In genomic region chr19:6392219-6393073, GRCh38 we compare ENCODE assay signal across 8 cellular contexts. TPM values are rescaled to one million over a fixed set of nuclear protein-coding genes. Genes with fewer than 3 reads are reported as not detected.
DNase-seq lines count a peak whose midpoint lies in the region; ATAC-seq, FAIRE-seq and TF ChIP-seq lines count a peak whose summit lies in the region.

No MANE protein-coding gene starts in this region.

- H4K20me1 ChIP-seq in BLaER1 (peaks cover 8% of the 10 kb centered on the region; the same call in 1 of the 2 replicates), K562 (replicated peaks; ENCODE audit: control insufficient read depth, insufficient read depth, low read length) (no peaks in the 10 kb centered on the region)

- H3K9me1 ChIP-seq in K562 (ENCODE audit: control insufficient read depth, insufficient read depth, low read length), result no peaks in the 10 kb centered on the region

- H3K4me2 ChIP-seq in BLaER1 (peak overlapping the region; percentile 99), K562 (ENCODE audit: insufficient read depth, low read length) (peak overlapping the region; percentile 98)

- H3K9me3 ChIP-seq in BLaER1, result no peaks in the 10 kb centered on the region
- no peaks in the 10 kb centered on the region for H3K9me3 ChIP-seq in K562 (replicated peaks; ENCODE audit: control insufficient read depth, insufficient read depth, low read depth, low read length)
- no peaks in the 10 kb centered on the region for H3K9me3 ChIP-seq in mesodermal cell (ENCODE audit: control insufficient read depth, low read length)

- no peak for TF ChIP-seq RAD21 in K562 (CRISPR knock-in tag; conservative IDR thresholded peaks at IDR 0.05 in 1 of 2, IDR thresholded peaks at IDR 0.05 in 1 of 2)

- peaks cover 30% of the 10 kb centered on the region for H3K4me1 ChIP-seq in BLaER1
- H3K4me1 ChIP-seq in K562 (replicated peaks in 1 of 2; ENCODE audit: control insufficient read depth in 2 of 2, insufficient read depth in 2 of 2, low read length in 2 of 2), result peaks cover 8 to 27% of the 10 kb centered on the region in 2 experiments; a peak in 3 of 5 replicates
- H3K4me1 ChIP-seq in mesodermal cell (ENCODE audit: control insufficient read depth, insufficient read depth, low read length, poor library complexity, severe bottlenecking), result peaks cover 6% of the 10 kb centered on the region

- peak overlapping the region; percentile 89 for H3K9ac ChIP-seq in BLaER1
- peak overlapping the region; percentile 95 to 96 for H3K9ac ChIP-seq in K562 (ENCODE audit: insufficient read depth in 1 of 2, low read depth in 2 of 2, low read length in 2 of 2)

- POLR2A ChIA-PET in K562 (lab: Yijun Ruan, JAX), result interaction anchor here (1.0 to 1.3 kb wide), 6 partner anchors 13 to 31 kb away, joined by 3 to 5 read pairs (median 4); partner anchors contain the start of genes ALKBH7, CLPP and PSPN

- peaks cover 23% of the 10 kb centered on the region for H3K79me2 ChIP-seq in K562 (ENCODE audit: control insufficient read depth, insufficient read depth, low read length)

- FAIRE-seq in K562 (lab: Jason Lieb, UNC), result peak; percentile 40

- BruUV-seq in K562 (replicated peaks; lab: Mats Ljungman, UMichigan), result TSS peak; percentile 73

- in situ Hi-C loops in K562 (cut with MboI), result no loop called here

- H3K27me3 ChIP-seq in BLaER1 (no peaks in the 10 kb centered on the region), K562 (ENCODE audit: control insufficient read depth in 2 of 2, insufficient read depth in 2 of 2, low read length in 2 of 2) (no peaks in the 10 kb centered on the region)

- H3K27ac ChIP-seq in BLaER1 (peak overlapping the region; percentile 88), K562 (ENCODE audit: extremely low read depth, low read depth, low read length) (peak overlapping the region; percentile 87), mesodermal cell (ENCODE audit: low read depth, low read length, severe bottlenecking) (peak overlapping the region; percentile 98)

- peak overlapping the region; percentile 94 for H3K4me3 ChIP-seq in BLaER1
- H3K4me3 ChIP-seq in K562, result peak overlapping the region; percentile 87
- H3K4me3 ChIP-seq in mesodermal cell (ENCODE audit: extremely low read depth, insufficient read depth, low read length, poor library complexity, severe bottlenecking), result peak overlapping the region; percentile 88

- peak; percentile 3 for ATAC-seq in HG03280 (IDR thresholded peaks at IDR 0.05; ENCODE audit: unreplicated experiment)
- ATAC-seq in K562, result peak; percentile 5

- intact Hi-C loops in K562 (cut with micrococcal nuclease), result no loop called here

- no peak for TF ChIP-seq EP300 in K562 (IDR thresholded peaks at IDR 0.05; ENCODE audit: low read length)

- H3K36me3 ChIP-seq in BLaER1 (peaks cover 44% of the 10 kb centered on the region), K562 (ENCODE audit: control insufficient read depth, insufficient read depth, low read length) (peaks cover 39% of the 10 kb centered on the region; the same call in 2 of the 3 replicates), mesodermal cell (ENCODE audit: control insufficient read depth, insufficient read depth, low read length) (peaks cover 43% of the 10 kb centered on the region)

- peak in 3 of 4 experiments; percentile 32 to 45 (median 33) for DNase-seq in K562 (ENCODE audit: extremely low read depth in 1 of 4, low spot score in 3 of 4)
- no peak for DNase-seq in NCI-H2107 treated with DMSO at 0.1 percent for 48 hours (lab: John Stamatoyannopoulos, UW; ENCODE audit: unreplicated experiment)
- DNase-seq in activated CD8-positive, alpha-beta memory T cell treated with anti-CD3 and anti-CD28 coated beads, Interleukin-2, amount 50 U/mL, for 4 hours, result no peak
- DNase-seq in HK-2 (ENCODE audit: unreplicated experiment), result no peak
- DNase-seq in hippocampal formation (lab: John Stamatoyannopoulos, UW), result no peak

- peak overlapping the region; percentile 100 for H2AFZ ChIP-seq in K562 (ENCODE audit: low read depth, low read length)

- no peak for TF ChIP-seq CTCF in K562 (IDR thresholded peaks at IDR 0.05 in 2 of 3, conservative IDR thresholded peaks at IDR 0.05 in 1 of 3; ENCODE audit: insufficient read depth in 2 of 3, low read depth in 1 of 3, low read length in 3 of 3)

- no peak for TF ChIP-seq POLR2A in K562 (conservative IDR thresholded peaks at IDR 0.05)

- CTCF ChIA-PET in K562 (lab: Yijun Ruan, JAX; ENCODE audit: low intra/inter-chr PET ratio), result no interaction called here

- WGBS in K562 (ENCODE audit: insufficient coverage, low coverage, missing lambda C conversion rate), result 2% methylated on average over 30 of the region's 30 CpGs
- WGBS in mesodermal cell (ENCODE audit: insufficient coverage in 2 of 2), 2 experiments, result 1 to 7% methylated on average over 19 to 27 of the region's 30 CpGs

RNA-seq across cellular contexts. Expression of gene GTF2F1, which starts 0.5 kb away (rescaled TPM):
- total RNA-seq in K562 (2011; cell fraction: chromatin; rRNA removed; ENCODE audit: low replicate concordance), result 19.4 and 44.5 TPM in 2 replicates
- 26.5 and 29.9 TPM in 2 replicates for total RNA-seq in K562 (2011; cell fraction: nucleolus; rRNA removed)
- total RNA-seq in K562 (2011; cell fraction: nucleoplasm; rRNA removed), result 20.7 and 21.6 TPM in 2 replicates
- total RNA-seq in K562 (2014; rRNA removed) (75.4 and 81.6 TPM in 2 replicates), K562 (2014; rRNA removed; fragmentation: Illumina TruSeq; extraction: Trizol) (30.3 TPM in 2 replicates), K562 (2015; rRNA removed; fragmentation: Illumina TruSeq; extraction: Trizol) (73.5 and 79.1 TPM in 2 replicates), K562 (2021) (58.9 and 71.7 TPM in 2 replicates)
- polyA plus RNA-seq in K562 (2011; rRNA removed) (34.9 and 47.9 TPM in 2 replicates), K562 (2014; fragmentation: Illumina TruSeq; extraction: Trizol) (68.4 and 85.9 TPM in 2 replicates), K562 (2014; fragmentation: Nextera tagmentation; extraction: Ambion mirVana) (1 to 10 TPM; 4.7 to 6.3 TPM), K562 (2014; rRNA removed) (66.0 and 68.7 TPM in 2 replicates)
- 52.9 and 70.5 TPM in 2 replicates for polyA plus RNA-seq in K562 (2011; cell fraction: cytosol; rRNA removed)
- polyA plus RNA-seq in K562 (2011; cell fraction: nucleus; rRNA removed), result 25.6 and 38.6 TPM in 2 replicates
- polyA plus RNA-seq in K562 (2012), result 74.1 and 80.2 TPM in 2 replicates
- 28.2 and 53.2 TPM in 2 replicates for polyA minus RNA-seq in K562 (2011; rRNA and poly(A)+ RNA removed)
- 37.8 and 49.9 TPM in 2 replicates for polyA minus RNA-seq in K562 (2011; cell fraction: cytosol; rRNA and poly(A)+ RNA removed)
- 8.5 and 12.0 TPM in 2 replicates for polyA minus RNA-seq in K562 (2011; cell fraction: nucleus; rRNA and poly(A)+ RNA removed)
- 60.0 TPM for polyA plus RNA-seq in mesodermal cell (2013, experiment 1 of 2)
- polyA plus RNA-seq in mesodermal cell (2013, experiment 2 of 2), result 57.4 TPM

RNA-seq across cellular contexts. Expression of gene PSPN, which starts 16.7 kb away (rescaled TPM):
- total RNA-seq in K562 (2011; cell fraction: chromatin; rRNA removed; ENCODE audit: low replicate concordance), result 2.1 and 5.7 TPM in 2 replicates
- 2.4 and 2.7 TPM in 2 replicates for total RNA-seq in K562 (2011; cell fraction: nucleolus; rRNA removed)
- total RNA-seq in K562 (2011; cell fraction: nucleoplasm; rRNA removed), result 2.9 and 4.5 TPM in 2 replicates
- total RNA-seq in K562 (2014; rRNA removed) (0.78 and 0.82 TPM in 2 replicates), K562 (2014; rRNA removed; fragmentation: Illumina TruSeq; extraction: Trizol) (0.45 and 0.58 TPM in 2 replicates), K562 (2015; rRNA removed; fragmentation: Illumina TruSeq; extraction: Trizol) (0.83 and 0.87 TPM in 2 replicates), K562 (2021) (1.1 TPM in 2 replicates)
- polyA plus RNA-seq in K562 (2011; rRNA removed) (0.25 and 0.32 TPM in 2 replicates), K562 (2014; fragmentation: Illumina TruSeq; extraction: Trizol) (0.55 and 0.58 TPM in 2 replicates), K562 (2014; fragmentation: Nextera tagmentation; extraction: Ambion mirVana) (under 1 TPM; 0.21 to 0.29 TPM), K562 (2014; rRNA removed) (0.28 and 0.40 TPM in 2 replicates)
- 0.58 and 0.88 TPM in 2 replicates for polyA plus RNA-seq in K562 (2011; cell fraction: cytosol; rRNA removed)
- 0.72 and 1.00 TPM in 2 replicates for polyA plus RNA-seq in K562 (2011; cell fraction: nucleus; rRNA removed)
- 0.47 and 0.86 TPM in 2 replicates for polyA plus RNA-seq in K562 (2012)
- polyA minus RNA-seq in K562 (2011; rRNA and poly(A)+ RNA removed), result 0.39 and 0.56 TPM in 2 replicates
- 1.1 and 2.7 TPM in 2 replicates for polyA minus RNA-seq in K562 (2011; cell fraction: cytosol; rRNA and poly(A)+ RNA removed)
- polyA minus RNA-seq in K562 (2011; cell fraction: nucleus; rRNA and poly(A)+ RNA removed), result 0.67 and 0.81 TPM in 2 replicates
- polyA plus RNA-seq in mesodermal cell (2013, experiment 1 of 2), result 1.8 TPM
- polyA plus RNA-seq in mesodermal cell (2013, experiment 2 of 2), result 1.2 TPM

RNA-seq across cellular contexts. Expression of gene ALKBH7, which starts 19.9 kb away (rescaled TPM):
- 1.1 and 3.1 TPM in 2 replicates for total RNA-seq in K562 (2011; cell fraction: chromatin; rRNA removed; ENCODE audit: low replicate concordance)
- 6.2 and 11.8 TPM in 2 replicates for total RNA-seq in K562 (2011; cell fraction: nucleolus; rRNA removed)
- 4.8 and 7.3 TPM in 2 replicates for total RNA-seq in K562 (2011; cell fraction: nucleoplasm; rRNA removed)
- total RNA-seq in K562 (2014; rRNA removed), result 65.7 and 88.6 TPM in 2 replicates
- total RNA-seq in K562 (2014; rRNA removed; fragmentation: Illumina TruSeq; extraction: Trizol), result 2.3 and 4.4 TPM in 2 replicates
- 24.6 and 29.8 TPM in 2 replicates for total RNA-seq in K562 (2015; rRNA removed; fragmentation: Illumina TruSeq; extraction: Trizol)
- 94.8 and 110 TPM in 2 replicates for total RNA-seq in K562 (2021)
- polyA plus RNA-seq in K562 (2011; rRNA removed), result 17.6 and 35.4 TPM in 2 replicates
- 51.4 and 114 TPM in 2 replicates for polyA plus RNA-seq in K562 (2011; cell fraction: cytosol; rRNA removed)
- polyA plus RNA-seq in K562 (2011; cell fraction: nucleus; rRNA removed), result 18.5 and 23.2 TPM in 2 replicates
- 48.8 and 149 TPM in 2 replicates for polyA plus RNA-seq in K562 (2012)
- polyA plus RNA-seq in K562 (2014; fragmentation: Illumina TruSeq; extraction: Trizol), result 9.5 and 24.2 TPM in 2 replicates
- 1 to 10 TPM in 1 of 2 experiments, under 1 TPM in 1; 0.69 to 2.8 TPM for polyA plus RNA-seq in K562 (2014; fragmentation: Nextera tagmentation; extraction: Ambion mirVana)
- 67.6 and 68.8 TPM in 2 replicates for polyA plus RNA-seq in K562 (2014; rRNA removed)
- 2.5 and 2.9 TPM in 2 replicates for polyA minus RNA-seq in K562 (2011; rRNA and poly(A)+ RNA removed)
- polyA minus RNA-seq in K562 (2011; cell fraction: cytosol; rRNA and poly(A)+ RNA removed), result 11.5 and 20.7 TPM in 2 replicates
- 3.8 and 5.2 TPM in 2 replicates for polyA minus RNA-seq in K562 (2011; cell fraction: nucleus; rRNA and poly(A)+ RNA removed)
- 66.9 TPM for polyA plus RNA-seq in mesodermal cell (2013, experiment 1 of 2)
- 57.4 TPM for polyA plus RNA-seq in mesodermal cell (2013, experiment 2 of 2)

RNA-seq across cellular contexts. Expression of gene CLPP, which starts 31.1 kb away (rescaled TPM):
- 7.3 and 21.8 TPM in 2 replicates for total RNA-seq in K562 (2011; cell fraction: chromatin; rRNA removed; ENCODE audit: low replicate concordance)
- 28.3 and 33.0 TPM in 2 replicates for total RNA-seq in K562 (2011; cell fraction: nucleolus; rRNA removed)
- 19.4 and 22.1 TPM in 2 replicates for total RNA-seq in K562 (2011; cell fraction: nucleoplasm; rRNA removed)
- 111 and 168 TPM in 2 replicates for total RNA-seq in K562 (2014; rRNA removed)
- total RNA-seq in K562 (2014; rRNA removed; fragmentation: Illumina TruSeq; extraction: Trizol), result 20.7 and 32.6 TPM in 2 replicates
- 59.5 and 60.7 TPM in 2 replicates for total RNA-seq in K562 (2015; rRNA removed; fragmentation: Illumina TruSeq; extraction: Trizol)
- total RNA-seq in K562 (2021), result 127 and 137 TPM in 2 replicates
- polyA plus RNA-seq in K562 (2011; rRNA removed), result 56.3 and 71.6 TPM in 2 replicates
- polyA plus RNA-seq in K562 (2011; cell fraction: cytosol; rRNA removed), result 193 and 655 TPM in 2 replicates
- 46.4 and 84.0 TPM in 2 replicates for polyA plus RNA-seq in K562 (2011; cell fraction: nucleus; rRNA removed)
- polyA plus RNA-seq in K562 (2012), result 86.5 and 144 TPM in 2 replicates
- 42.2 and 109 TPM in 2 replicates for polyA plus RNA-seq in K562 (2014; fragmentation: Illumina TruSeq; extraction: Trizol)
- polyA plus RNA-seq in K562 (2014; fragmentation: Nextera tagmentation; extraction: Ambion mirVana), result 1 to 10 TPM; 2.4 to 4.5 TPM
- polyA plus RNA-seq in K562 (2014; rRNA removed), result 109 and 124 TPM in 2 replicates
- 13.5 and 19.1 TPM in 2 replicates for polyA minus RNA-seq in K562 (2011; rRNA and poly(A)+ RNA removed)
- 46.1 and 51.0 TPM in 2 replicates for polyA minus RNA-seq in K562 (2011; cell fraction: cytosol; rRNA and poly(A)+ RNA removed)
- 11.7 and 14.8 TPM in 2 replicates for polyA minus RNA-seq in K562 (2011; cell fraction: nucleus; rRNA and poly(A)+ RNA removed)
- polyA plus RNA-seq in mesodermal cell (2013, experiment 1 of 2), result 107 TPM
- polyA plus RNA-seq in mesodermal cell (2013, experiment 2 of 2), result 80.0 TPM

RNA-seq across cellular contexts. Expression of gene KHSRP, which starts 32.2 kb away (rescaled TPM):
- 186 and 376 TPM in 2 replicates for total RNA-seq in K562 (2011; cell fraction: chromatin; rRNA removed; ENCODE audit: low replicate concordance)
- total RNA-seq in K562 (2011; cell fraction: nucleolus; rRNA removed), result 235 and 244 TPM in 2 replicates
- total RNA-seq in K562 (2011; cell fraction: nucleoplasm; rRNA removed), result 196 TPM in 2 replicates
- total RNA-seq in K562 (2014; rRNA removed) (183 and 227 TPM in 2 replicates), K562 (2014; rRNA removed; fragmentation: Illumina TruSeq; extraction: Trizol) (94.5 and 97.2 TPM in 2 replicates), K562 (2015; rRNA removed; fragmentation: Illumina TruSeq; extraction: Trizol) (139 and 150 TPM in 2 replicates), K562 (2021) (519 and 564 TPM in 2 replicates)
- polyA plus RNA-seq in K562 (2011; rRNA removed) (93.1 and 118 TPM in 2 replicates), K562 (2014; fragmentation: Illumina TruSeq; extraction: Trizol) (215 and 288 TPM in 2 replicates), K562 (2014; fragmentation: Nextera tagmentation; extraction: Ambion mirVana) (1 to 10 TPM; 4.2 to 5.7 TPM), K562 (2014; rRNA removed) (313 and 329 TPM in 2 replicates)
- 82.9 and 159 TPM in 2 replicates for polyA plus RNA-seq in K562 (2011; cell fraction: cytosol; rRNA removed)
- 172 and 201 TPM in 2 replicates for polyA plus RNA-seq in K562 (2011; cell fraction: nucleus; rRNA removed)
- 307 and 455 TPM in 2 replicates for polyA plus RNA-seq in K562 (2012)
- polyA minus RNA-seq in K562 (2011; rRNA and poly(A)+ RNA removed), result 136 and 150 TPM in 2 replicates
- polyA minus RNA-seq in K562 (2011; cell fraction: cytosol; rRNA and poly(A)+ RNA removed), result 200 and 285 TPM in 2 replicates
- 88.2 and 125 TPM in 2 replicates for polyA minus RNA-seq in K562 (2011; cell fraction: nucleus; rRNA and poly(A)+ RNA removed)
- polyA plus RNA-seq in mesodermal cell (2013, experiment 1 of 2), result 307 TPM
- 282 TPM for polyA plus RNA-seq in mesodermal cell (2013, experiment 2 of 2)

Comparison
In these comparisons a context has a peak if more than half of its experiments do, and no peak if none do; other contexts are left out.
1. DNase-seq: peak in K562 (3 of 4); none in NCI-H2107 treated with DMSO at 0.1 percent for 48 hours (single experiment), activated CD8-positive, alpha-beta memory T cell treated with anti-CD3 and anti-CD28 coated beads, Interleukin-2, amount 50 U/mL, for 4 hours (single experiment), HK-2 (single experiment) and hippocampal formation (0 of 2).
2. Peak in every context shown above with its lines, with median percentiles within 50 percentile points of each other: H3K27ac ChIP-seq and H3K4me3 ChIP-seq.